ENCODE assay signal across 21 cellular contexts in genomic region chr9:107946364-107947137, GRCh38.
DNase-seq lines count a peak whose midpoint lies in the region; TF ChIP-seq lines count a peak whose summit lies in the region.
"Had no signal": no experiment of that assay in that cellular context is flagged by ENCODE, and none has a peak within 500 bp of the region (broad histone marks: within the 10 kb centered on the region; RNA-seq: fewer than 3 reads in every experiment).

No MANE protein-coding gene starts in this region.

- H3K4me1 ChIP-seq in mucosa of rectum (ENCODE audit: control insufficient read depth in 2 of 2, insufficient read depth in 2 of 2, low read length in 2 of 2) = peaks cover 0 to 9% of the 10 kb centered on the region in 2 donors
- no peaks in the 10 kb centered on the region for H3K4me1 ChIP-seq in transverse colon
- H3K4me1 ChIP-seq: BE2C, Caco-2, SJCRH30 had no signal

- H3K4me1 Mint-ChIP-seq in activated CD4-positive, alpha-beta memory T cell treated with anti-CD3 and anti-CD28 coated beads, Interleukin-2, amount 10 ng/mL, durations not matched to agents 7 days and 5 days = no peaks in the 10 kb centered on the region

- H3K36me3 ChIP-seq in mucosa of rectum (ENCODE audit: control insufficient read depth in 2 of 2, insufficient read depth in 2 of 2, low read length in 2 of 2) = no peaks in the 10 kb centered on the region
- H3K36me3 ChIP-seq in transverse colon = no peaks in the 10 kb centered on the region
- no peaks in the 10 kb centered on the region for H3K36me3 ChIP-seq in brain microvascular endothelial cell (replicated peaks)
- H3K36me3 ChIP-seq: BE2C, MG63, SJCRH30 had no signal

- H3K27me3 ChIP-seq in mucosa of rectum (ENCODE audit: control insufficient read depth in 2 of 2, insufficient read depth in 2 of 2, low read length in 2 of 2) = no peaks in the 10 kb centered on the region
- H3K27me3 ChIP-seq in transverse colon = no peaks in the 10 kb centered on the region
- no peaks in the 10 kb centered on the region for H3K27me3 ChIP-seq in brain microvascular endothelial cell (replicated peaks)
- H3K27me3 ChIP-seq: BE2C, MG63, SJCRH30 had no signal

- in situ Hi-C loops in transverse colon (cut with MboI; ENCODE audit: low pct_ligation_motif_present in 1 of 4, low pct_unique_long_range_greater_than_20kb in 1 of 4, low sequenced_read_pairs in 3 of 4) (no loop called here), brain microvascular endothelial cell (cut with HindIII; ENCODE audit: low pct_ligation_motif_present, low sequenced_read_pairs) (no loop called here)

- H3K9me3 Mint-ChIP-seq in activated CD4-positive, alpha-beta memory T cell treated with anti-CD3 and anti-CD28 coated beads, Interleukin-2, amount 10 ng/mL, durations not matched to agents 7 days and 5 days = peaks cover 3% of the 10 kb centered on the region

- TF ChIP-seq EP300 in transverse colon (IDR thresholded peaks at IDR 0.05; ENCODE audit: low read depth) = no peak

- H3K27ac Mint-ChIP-seq in activated CD4-positive, alpha-beta memory T cell treated with anti-CD3 and anti-CD28 coated beads, Interleukin-2, amount 10 ng/mL, durations not matched to agents 7 days and 5 days = no peak overlapping the region
- H3K27ac Mint-ChIP-seq: CD4-positive, alpha-beta T cell; H9 had no signal

- TF ChIP-seq POLR2A in transverse colon (IDR thresholded peaks at IDR 0.05) = no peak

- intact Hi-C loops in transverse colon (cut with DNase I; ENCODE audit: low total_unique reads) = no loop called here

- DNase-seq in SHP77 treated with DMSO at 0.1 percent for 48 hours (lab: John Stamatoyannopoulos, UW) = peak; percentile 3
- DNase-seq in SHP77 (lab: John Stamatoyannopoulos, UW) = no peak
- DNase-seq in transverse colon = no peak
- DNase-seq in brain microvascular endothelial cell = no peak
- no peak for DNase-seq in central memory CD4-positive, alpha-beta T cell
- no peak for DNase-seq in activated CD4-positive, alpha-beta memory T cell treated with anti-CD3 and anti-CD28 coated beads, Interleukin-2, amount 10 ng/mL, durations not matched to agents 7 days and 5 days
- DNase-seq: BE2C; Caco-2; CD4-positive, alpha-beta T cell; H9; IMR-90; MG63; NCI-H1105; NCI-H2227 treated with DMSO at 0.1 percent for 48 hours; NCI-H510A treated with DMSO at 0.1 percent for 48 hours; NCI-H774; PC-9; SJCRH30 had no signal

- TF ChIP-seq CTCF in VCaP (conservative IDR thresholded peaks at IDR 0.05) (no peak), transverse colon (IDR thresholded peaks at IDR 0.05) (no peak), brain microvascular endothelial cell (IDR thresholded peaks at IDR 0.05; ENCODE audit: low read depth, low read length, missing control alignments) (no peak)

- H3K4me3 Mint-ChIP-seq in activated CD4-positive, alpha-beta memory T cell treated with anti-CD3 and anti-CD28 coated beads, Interleukin-2, amount 10 ng/mL, durations not matched to agents 7 days and 5 days = no peak overlapping the region
- H3K4me3 Mint-ChIP-seq: CD4-positive, alpha-beta T cell; H9 had no signal

- WGBS in transverse colon (ENCODE audit: low coverage in 1 of 2), 2 donors = 57 to 65% methylated on average over 4 to 5 of the region's 5 CpGs

- H3K27me3 Mint-ChIP-seq in activated CD4-positive, alpha-beta memory T cell treated with anti-CD3 and anti-CD28 coated beads, Interleukin-2, amount 10 ng/mL, durations not matched to agents 7 days and 5 days = no peaks in the 10 kb centered on the region
- H3K27me3 Mint-ChIP-seq: CD4-positive, alpha-beta T cell had no signal

- H3K9me3 ChIP-seq in mucosa of rectum (ENCODE audit: control insufficient read depth in 2 of 2, low read length in 2 of 2) (peaks cover 0 to under 1% of the 10 kb centered on the region in 2 donors), transverse colon (no peaks in the 10 kb centered on the region)
- H3K9me3 ChIP-seq: BE2C, MG63, SJCRH30 had no signal

- H3K4me3 ChIP-seq in mucosa of rectum (ENCODE audit: low read length in 2 of 2) (no peak overlapping the region), transverse colon (no peak overlapping the region), brain microvascular endothelial cell (ENCODE audit: low read depth, low read length) (no peak overlapping the region)
- H3K4me3 ChIP-seq: MG63, PC-9, SJCRH30 had no signal

- POLR2A ChIA-PET in activated CD4-positive, alpha-beta memory T cell treated with anti-CD3 and anti-CD28 coated beads, Interleukin-2, amount 10 ng/mL, durations not matched to agents 7 days and 5 days (lab: Charles Lee) = no interaction called here

- no peak overlapping the region for H3K9ac ChIP-seq in mucosa of rectum (ENCODE audit: low read depth in 1 of 2, low read length in 2 of 2)

- H3K27ac ChIP-seq in VCaP (peak overlapping the region; percentile 50), mucosa of rectum (ENCODE audit: low read depth in 2 of 2, low read length in 2 of 2) (peak overlapping the region; percentile 18 to 34), transverse colon (peak overlapping the region in 3 of 4 donors; percentile 9 to 31 (median 18)), brain microvascular endothelial cell (no peak overlapping the region)
- H3K27ac ChIP-seq: PC-9, RWPE1, SJCRH30 had no signal

- no peaks in the 10 kb centered on the region for H3K36me3 Mint-ChIP-seq in activated CD4-positive, alpha-beta memory T cell treated with anti-CD3 and anti-CD28 coated beads, Interleukin-2, amount 10 ng/mL, durations not matched to agents 7 days and 5 days (ENCODE audit: low read depth)

- CTCF ChIA-PET in activated CD4-positive, alpha-beta memory T cell treated with anti-CD3 and anti-CD28 coated beads, Interleukin-2, amount 10 ng/mL, durations not matched to agents 7 days and 5 days (lab: Charles Lee) = no interaction called here
